Comparison of ENCODE assay signal across 19 cellular contexts in genomic region chr9:26677965-26678745, GRCh38.
"Had no signal": no experiment of that assay in that cellular context is flagged by ENCODE, and none has a peak within 500 bp of the region (broad histone marks: within the 10 kb centered on the region; RNA-seq: fewer than 3 reads in every experiment).

No MANE protein-coding gene starts in this region.

- H3K4me1 Mint-ChIP-seq: activated CD4-positive, alpha-beta T cell treated with anti-CD3 and anti-CD28 coated beads for 36 hours; stimulated activated naive CD8-positive, alpha-beta T cell treated with anti-CD3 and anti-CD28 coated beads, Interleukin-15, amount 100 ng/mL, for 72 hours had no signal

- H3K4me1 ChIP-seq: adrenal gland, body of pancreas, esophagus squamous epithelium, psoas muscle, right lobe of liver had no signal

- H3K9me3 Mint-ChIP-seq: activated CD4-positive, alpha-beta memory T cell treated with anti-CD3 and anti-CD28 coated beads for 36 hours; nephron; stimulated activated naive CD8-positive, alpha-beta T cell treated with anti-CD3 and anti-CD28 coated beads, Interleukin-15, amount 100 ng/mL, for 72 hours had no signal

- H3K4me3 Mint-ChIP-seq: activated CD4-positive, alpha-beta memory T cell treated with anti-CD3 and anti-CD28 coated beads for 36 hours; activated CD4-positive, alpha-beta T cell treated with anti-CD3 and anti-CD28 coated beads for 36 hours; activated T-cell treated with anti-CD3 and anti-CD28 coated beads, Interleukin-2, amount 50 U/mL, for 4 hours; nephron; stimulated activated naive CD8-positive, alpha-beta T cell treated with anti-CD3 and anti-CD28 coated beads, Interleukin-15, amount 100 ng/mL, for 72 hours; type B pancreatic cell had no signal

- ATAC-seq: activated CD4-positive, alpha-beta T cell treated with anti-CD3 and anti-CD28 coated beads for 36 hours; activated T-cell treated with anti-CD3 and anti-CD28 coated beads, Interleukin-2, amount 50 U/mL, for 4 hours; body of pancreas; psoas muscle; right lobe of liver; stimulated activated naive CD8-positive, alpha-beta T cell treated with anti-CD3 and anti-CD28 coated beads, Interleukin-15, amount 100 ng/mL, for 72 hours had no signal

- DNase-seq: activated CD4-positive, alpha-beta memory T cell treated with anti-CD3 and anti-CD28 coated beads for 36 hours; activated CD4-positive, alpha-beta T cell treated with anti-CD3 and anti-CD28 coated beads for 36 hours; activated effector memory CD4-positive, alpha-beta T cell treated with Interleukin-2 at 50 U/mL for 16 hours; activated naive CD4-positive, alpha-beta T cell treated with anti-CD3 and anti-CD28 coated beads, Interleukin-2, amount 50 U/mL, for 16 hours; activated T-cell treated with anti-CD3 and anti-CD28 coated beads, Interleukin-2, amount 50 U/mL, for 4 hours; adrenal gland; body of pancreas; central memory CD4-positive, alpha-beta T cell; esophagus squamous epithelium; hippocampal formation; kidney; psoas muscle; right lobe of liver; stimulated activated naive CD8-positive, alpha-beta T cell treated with anti-CD3 and anti-CD28 coated beads, Interleukin-15, amount 100 ng/mL, for 72 hours; T-helper 1 cell; WERI-Rb-1 had no signal

- H3K27me3 Mint-ChIP-seq: activated CD4-positive, alpha-beta memory T cell treated with anti-CD3 and anti-CD28 coated beads for 36 hours; stimulated activated naive CD8-positive, alpha-beta T cell treated with anti-CD3 and anti-CD28 coated beads, Interleukin-15, amount 100 ng/mL, for 72 hours had no signal

- H3K27ac ChIP-seq: adrenal gland, body of pancreas, coronary artery, esophagus squamous epithelium, psoas muscle, right lobe of liver, WERI-Rb-1 had no signal

- H3K36me3 ChIP-seq: adrenal gland, esophagus squamous epithelium, right lobe of liver, WERI-Rb-1 had no signal

- H3K27me3 ChIP-seq: adrenal gland, body of pancreas, esophagus squamous epithelium, right lobe of liver had no signal

- H3K36me3 Mint-ChIP-seq: activated CD4-positive, alpha-beta memory T cell treated with anti-CD3 and anti-CD28 coated beads for 36 hours; type B pancreatic cell had no signal

- H3K27ac Mint-ChIP-seq: activated CD4-positive, alpha-beta memory T cell treated with anti-CD3 and anti-CD28 coated beads for 36 hours; activated CD4-positive, alpha-beta T cell treated with anti-CD3 and anti-CD28 coated beads for 36 hours; nephron; stimulated activated naive CD8-positive, alpha-beta T cell treated with anti-CD3 and anti-CD28 coated beads, Interleukin-15, amount 100 ng/mL, for 72 hours; type B pancreatic cell had no signal

- H3K4me3 ChIP-seq: adrenal gland, body of pancreas, coronary artery, esophagus squamous epithelium, psoas muscle, right lobe of liver had no signal
